8 cellular contexts compared by ENCODE assay signal in the genomic region with DNA sequence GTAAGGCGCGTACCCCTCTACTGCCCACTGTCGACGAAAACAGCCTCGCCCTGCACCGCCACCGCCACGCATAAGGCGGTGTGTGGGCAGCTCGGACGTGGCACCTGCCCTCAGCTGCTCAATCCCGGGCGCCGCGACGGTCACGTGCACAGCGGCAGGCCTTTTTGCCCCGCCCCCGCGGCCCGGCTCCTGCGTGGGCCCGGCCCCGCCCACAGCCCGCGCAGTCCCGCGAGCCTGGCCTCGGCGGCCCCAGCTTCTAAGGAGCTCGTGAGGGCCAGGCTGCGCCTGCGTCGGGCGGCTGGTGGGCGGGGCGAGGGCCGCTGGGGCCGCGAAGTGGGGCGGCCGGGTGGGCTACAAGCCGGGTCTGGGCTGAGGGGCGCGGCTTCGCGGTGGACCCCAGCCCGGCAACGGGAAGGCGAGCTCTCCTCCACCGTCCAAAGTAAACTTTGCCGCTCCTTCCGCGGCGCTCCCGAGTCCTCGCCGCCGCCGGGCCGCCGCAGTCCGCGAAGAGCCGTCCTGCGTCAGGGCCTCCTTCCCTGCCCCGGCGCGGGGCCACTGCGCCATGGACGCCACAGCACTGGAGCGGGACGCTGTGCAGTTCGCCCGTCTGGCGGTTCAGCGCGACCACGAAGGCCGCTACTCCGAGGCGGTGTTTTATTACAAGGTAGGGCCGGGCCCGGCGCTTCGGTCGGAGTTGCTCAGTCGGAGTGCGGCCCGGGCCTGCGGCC. TPM values are rescaled to one million over a fixed set of nuclear protein-coding genes. Genes with fewer than 3 reads are reported as not detected.
A peak's percentile ranks its signal among the peaks of the same experiment; 100 is the strongest.
DNase-seq lines count a peak whose midpoint lies in the region; ATAC-seq and TF ChIP-seq lines count a peak whose summit lies in the region.

A gene (plus strand): TSS at position 313 of the 728 bp plus-strand sequence. CDS start 250 bp downstream, at position 563.

- H3K9me2 ChIP-seq in PC-9 (ENCODE audit: insufficient read depth), result no peaks in the 10 kb centered on the region

- H3F3A ChIP-seq in PC-9 (ENCODE audit: insufficient read depth, low read depth), result peaks cover 17% of the 10 kb centered on the region; the same call in 1 of the 2 replicates

- 1% methylated on average over 75 to 92 of the region's 92 CpGs for WGBS in heart right ventricle, 2 donors

- POLR2A ChIA-PET in PC-9 (lab: Charles Lee; ENCODE audit: unreplicated experiment), result interaction anchor here (0.6 to 0.7 kb wide), 6 partner anchors 95 to 972 kb away, joined by 3 to 6 read pairs (median 4); a partner anchor contains a TSS

- peaks cover 28% of the 10 kb centered on the region for H4K20me1 ChIP-seq in PC-9 (ENCODE audit: insufficient read depth)

- peaks cover 26% of the 10 kb centered on the region for H3K4me1 Mint-ChIP-seq in activated naive CD8-positive, alpha-beta T cell treated with anti-CD3 and anti-CD28 coated beads for 36 hours

- peak; percentile 90 for ATAC-seq in HG02610 (IDR thresholded peaks at IDR 0.05; ENCODE audit: unreplicated experiment)
- ATAC-seq in heart right ventricle, result peak; percentile 96 to 100 (median 98)

- H3K36me3 ChIP-seq in PC-9 (ENCODE audit: low read depth), result 0 out of 2 replicates have a peak, but pooled peaks cover 4% of the 10 kb centered on the region
- peaks cover 0 to 22% (median 0%) of the 10 kb centered on the region in 9 donors for H3K36me3 ChIP-seq in heart right ventricle

- peak within 1 kb of the TSS; percentile 96 for H3K4me3 ChIP-seq in GM12865 (ENCODE audit: low read depth, low read length)
- peak within 1 kb of the TSS; percentile 98 for H3K4me3 ChIP-seq in PC-9
- H3K4me3 ChIP-seq in heart right ventricle, result peak within 1 kb of the TSS; percentile 71 to 100 (median 94)

- intact Hi-C loops in PC-9 (cut with micrococcal nuclease; ENCODE audit: unreplicated experiment), result loop anchor here (2.0 to 10.0 kb wide), 6 partner anchors 99 to 1339 kb away; no protein-coding TSS in a partner anchor
- intact Hi-C loops in heart right ventricle (cut with DNase I), result loop anchor here in 8 of 10 donors (5.0 to 10.0 kb wide), 8 partner anchors 91 to 359 kb away; no protein-coding TSS in a partner anchor

- BruUV-seq in PC-9 (replicated peaks; lab: Mats Ljungman, UMichigan), result no TSS peak

- TF ChIP-seq CTCF in GM12865 (IDR thresholded peaks at IDR 0.05; ENCODE audit: insufficient read depth, low read depth, low read length, missing control alignments), result peak; percentile 30
- no peak for TF ChIP-seq CTCF in PC-9 (conservative IDR thresholded peaks at IDR 0.05)
- peak; percentile 20 to 65 (median 38) for TF ChIP-seq CTCF in heart right ventricle (IDR thresholded peaks at IDR 0.05)

- peaks cover 46% of the 10 kb centered on the region for H3K79me2 ChIP-seq in PC-9 (ENCODE audit: low read depth)

- H3K4me1 ChIP-seq in PC-9 (replicated peaks; ENCODE audit: insufficient read depth), result peaks cover 19% of the 10 kb centered on the region
- peaks cover 4 to 49% (median 30%) of the 10 kb centered on the region in 9 donors for H3K4me1 ChIP-seq in heart right ventricle

- H3K4me3 Mint-ChIP-seq in activated naive CD8-positive, alpha-beta T cell treated with anti-CD3 and anti-CD28 coated beads for 36 hours, result peak within 1 kb of the TSS; percentile 88

- H3K36me3 Mint-ChIP-seq in activated naive CD8-positive, alpha-beta T cell treated with anti-CD3 and anti-CD28 coated beads for 36 hours, result no peaks in the 10 kb centered on the region

- H3K9me3 ChIP-seq in PC-9 (ENCODE audit: insufficient read depth, low read depth) (no peaks in the 10 kb centered on the region), heart right ventricle (no peaks in the 10 kb centered on the region)

- H3K9me3 Mint-ChIP-seq in activated naive CD8-positive, alpha-beta T cell treated with anti-CD3 and anti-CD28 coated beads for 36 hours, result no peaks in the 10 kb centered on the region

- H3K27me3 ChIP-seq in PC-9 (ENCODE audit: insufficient read depth, low read depth) (no peaks in the 10 kb centered on the region), heart right ventricle (no peaks in the 10 kb centered on the region)

- DNase-seq in GM12865 (ENCODE audit: low read depth), result peak; percentile 97
- DNase-seq in PC-9, result peak; percentile 72 to 95
- DNase-seq in activated naive CD8-positive, alpha-beta T cell treated with anti-CD3 and anti-CD28 coated beads for 36 hours, result peak; percentile 98
- DNase-seq in heart right ventricle, result peak; percentile 93 to 96
- peak; percentile 76 for DNase-seq in renal cortical epithelial cell (ENCODE audit: low read depth)
- DNase-seq in NCI-H446 (lab: John Stamatoyannopoulos, UW), result no peak
- DNase-seq in NCI-H748 treated with DMSO at 0.1 percent for 48 hours (lab: John Stamatoyannopoulos, UW), result no peak

- H3K27ac ChIP-seq in PC-9, result peak within 1 kb of the TSS; percentile 50
- peak within 1 kb of the TSS; percentile 94 to 99 (median 97) for H3K27ac ChIP-seq in heart right ventricle

- peak within 1 kb of the TSS; percentile 88 for H3K27ac Mint-ChIP-seq in activated naive CD8-positive, alpha-beta T cell treated with anti-CD3 and anti-CD28 coated beads for 36 hours

- no peaks in the 10 kb centered on the region for H3K27me3 Mint-ChIP-seq in activated naive CD8-positive, alpha-beta T cell treated with anti-CD3 and anti-CD28 coated beads for 36 hours

- H2AFZ ChIP-seq in PC-9, result peak within 1 kb of the TSS; percentile 94

- CTCF ChIA-PET in PC-9 (lab: Charles Lee), result interaction anchor here (0.5 kb wide), 2 partner anchors 198 to 351 kb away, joined by 3 to 4 read pairs; no protein-coding TSS in a partner anchor

- peak within 1 kb of the TSS; percentile 93 for H3K4me2 ChIP-seq in PC-9

RNA-seq across cellular contexts. Expression of the gene that starts here (rescaled TPM):
- total RNA-seq in PC-9 (2021) (28.5 and 29.5 TPM in 2 replicates), heart right ventricle (10 to 100 TPM; 22.8 to 38.0 (median 26.7) TPM), renal cortical epithelial cell (16.8 and 46.8 TPM in 2 replicates)
- 10 to 100 TPM; 20.4 to 23.6 TPM for total RNA-seq in activated naive CD8-positive, alpha-beta T cell treated with anti-CD3 and anti-CD28 coated beads for 36 hours
- 10 to 100 TPM in 1 of 2 donors, 1 to 10 TPM in 1; 8.9 to 15.8 TPM for polyA plus RNA-seq in heart right ventricle

Comparison
In these comparisons a context has a peak if more than half of its experiments do, and no peak if none do; other contexts are left out.
1. DNase-seq: peak in GM12865 (single experiment), PC-9 (2 of 2), activated naive CD8-positive, alpha-beta T cell treated with anti-CD3 and anti-CD28 coated beads for 36 hours (single experiment), heart right ventricle (2 of 2) and renal cortical epithelial cell (single experiment); none in NCI-H446 (0 of 2) and NCI-H748 treated with DMSO at 0.1 percent for 48 hours (single experiment).
2. Peak in every context shown above with its lines, with median percentiles within 50 percentile points of each other: H3K4me3 ChIP-seq.